In genomic region chr6:44304282-44305199, GRCh38 we compare ENCODE assay signal across 9 cellular contexts. TPM values are rescaled to one million over a fixed set of nuclear protein-coding genes. Genes with fewer than 3 reads are reported as not detected.
DNase-seq lines count a peak whose midpoint lies in the region; ATAC-seq, FAIRE-seq and TF ChIP-seq lines count a peak whose summit lies in the region.
"Had no signal": no experiment of that assay in that cellular context is flagged by ENCODE, and none has a peak within 500 bp of the region (broad histone marks: within the 10 kb centered on the region; RNA-seq: fewer than 3 reads in every experiment).

No MANE protein-coding gene starts in this region.

- H3K9me3 Mint-ChIP-seq in stimulated activated memory B cell treated with anti-CD40 and anti-IgM and Interleukin-4, amounts not matched to agents 10 μg/mL and 1 μg/mL and 100 μg/mL, for 72 hours: no peaks in the 10 kb centered on the region
- H3K9me3 Mint-ChIP-seq: IgD-negative memory B cell had no signal

- no peak for FAIRE-seq in kidney (lab: Jason Lieb, UNC)

- peaks cover 90% of the 10 kb centered on the region for H3K36me3 Mint-ChIP-seq in stimulated activated memory B cell treated with anti-CD40 and anti-IgM and Interleukin-4, amounts not matched to agents 10 μg/mL and 1 μg/mL and 100 μg/mL, for 72 hours

- no peak overlapping the region for H3K4me3 Mint-ChIP-seq in stimulated activated memory B cell treated with anti-CD40 and anti-IgM and Interleukin-4, amounts not matched to agents 10 μg/mL and 1 μg/mL and 100 μg/mL, for 72 hours
- H3K4me3 Mint-ChIP-seq: IgD-negative memory B cell had no signal

- POLR2A ChIA-PET in BJ (lab: Charles Lee): no interaction called here

- TF ChIP-seq CTCF in BJ (IDR thresholded peaks at IDR 0.05; ENCODE audit: insufficient read depth, low read depth, low read length): peak; percentile 78
- peak; percentile 66 for TF ChIP-seq CTCF in GM20000 (IDR thresholded peaks at IDR 0.05; ENCODE audit: extremely low read depth, missing control alignments)
- TF ChIP-seq CTCF in kidney (IDR thresholded peaks at IDR 0.05; ENCODE audit: borderline replicate concordance, extremely low read depth, insufficient read depth): peak; percentile 59

- intact Hi-C loops in kidney (cut with DNase I): no loop called here

- no peaks in the 10 kb centered on the region for H3K27me3 Mint-ChIP-seq in stimulated activated memory B cell treated with anti-CD40 and anti-IgM and Interleukin-4, amounts not matched to agents 10 μg/mL and 1 μg/mL and 100 μg/mL, for 72 hours
- H3K27me3 Mint-ChIP-seq: IgD-negative memory B cell had no signal

- no peak overlapping the region for H3K27ac ChIP-seq in kidney (ENCODE audit: low read depth in 2 of 2, low read length in 2 of 2)

- DNase-seq in BJ (ENCODE audit: low read depth) (no peak), GM20000 (ENCODE audit: low spot score) (peak; percentile 71), astrocyte of the hippocampus (ENCODE audit: low read depth, low spot score) (peak; percentile 59), kidney (peak; percentile 73), NCI-H187 treated with DMSO at 0.1 percent for 48 hours (lab: John Stamatoyannopoulos, UW) (no peak)
- DNase-seq in NK-92 treated with Interleukin-12 subunit alpha and Interleukin-12 subunit beta, amount 100 ng/mL, for 24 hours (lab: John Stamatoyannopoulos, UW): no peak

- H3K4me1 ChIP-seq in kidney (ENCODE audit: control insufficient read depth in 1 of 2, insufficient read depth in 1 of 2, low read depth in 1 of 2, low read length in 2 of 2): no peaks in the 10 kb centered on the region

- no peak overlapping the region for H3K27ac Mint-ChIP-seq in stimulated activated memory B cell treated with anti-CD40 and anti-IgM and Interleukin-4, amounts not matched to agents 10 μg/mL and 1 μg/mL and 100 μg/mL, for 72 hours
- H3K27ac Mint-ChIP-seq: IgD-negative memory B cell had no signal

- CTCF ChIA-PET in BJ (lab: Yijun Ruan, JAX): interaction anchor here (0.6 to 5.8 kb wide), 19 partner anchors 9 to 140 kb away, joined by 3 to 47 read pairs (median 4); partner anchors contain the start of genes AARS2 and SPATS1

- H3K36me3 ChIP-seq in BJ (ENCODE audit: control insufficient read depth, insufficient read depth, low read length) (peaks cover 50% of the 10 kb centered on the region), kidney (ENCODE audit: control insufficient read depth in 1 of 2, insufficient read depth in 2 of 2, low read length in 2 of 2) (peaks cover 17 to 43% of the 10 kb centered on the region in 2 donors)

- H3K4me1 Mint-ChIP-seq in stimulated activated memory B cell treated with anti-CD40 and anti-IgM and Interleukin-4, amounts not matched to agents 10 μg/mL and 1 μg/mL and 100 μg/mL, for 72 hours: no peaks in the 10 kb centered on the region
- H3K4me1 Mint-ChIP-seq: IgD-negative memory B cell had no signal

- peak; percentile 82 for ATAC-seq in SK-N-SH treated with all-trans-retinoic acid at 6 μM for 48 hours
- ATAC-seq in stimulated activated memory B cell treated with anti-CD40 and anti-IgM and Interleukin-4, amounts not matched to agents 10 μg/mL and 1 μg/mL and 100 μg/mL, for 72 hours: peak; percentile 59

- no peaks in the 10 kb centered on the region for H3K27me3 ChIP-seq in BJ (ENCODE audit: control insufficient read depth, insufficient read depth, low read length)

- no peak overlapping the region for H3K9ac ChIP-seq in kidney (ENCODE audit: low read length in 2 of 2)

- H3K9me3 ChIP-seq in kidney (ENCODE audit: control insufficient read depth in 1 of 2, low read length in 2 of 2): no peaks in the 10 kb centered on the region

- no peak overlapping the region for H3K4me3 ChIP-seq in BJ (ENCODE audit: low read depth, low read length)
- H3K4me3 ChIP-seq in kidney (ENCODE audit: low read length in 2 of 2): no peak overlapping the region

TF ChIP-seq in SK-N-SH treated with all-trans-retinoic acid at 6 μM for 48 hours, 23 proteins besides CTCF, POLR2A, EP300 and RAD21:
- TF ChIP-seq CREB5 (CRISPR knock-in tag; IDR thresholded peaks at IDR 0.05; ENCODE audit: low read depth) (no peak), BACH2 (CRISPR knock-in tag; IDR thresholded peaks at IDR 0.05; ENCODE audit: borderline replicate concordance) (no peak), ZNF565 (CRISPR knock-in tag; conservative IDR thresholded peaks at IDR 0.05; ENCODE audit: low read depth) (no peak), ESRRG (CRISPR knock-in tag; IDR thresholded peaks at IDR 0.05) (no peak), PPARA (CRISPR knock-in tag; IDR thresholded peaks at IDR 0.05; ENCODE audit: borderline replicate concordance) (no peak), CSRNP3 (CRISPR knock-in tag; IDR thresholded peaks at IDR 0.05) (no peak), ZFP3 (CRISPR knock-in tag; IDR thresholded peaks at IDR 0.05) (no peak), PATZ1 (CRISPR knock-in tag; IDR thresholded peaks at IDR 0.05; ENCODE audit: borderline replicate concordance) (no peak), ZNF70 (CRISPR knock-in tag; IDR thresholded peaks at IDR 0.05) (no peak), TCF4 (CRISPR knock-in tag; IDR thresholded peaks at IDR 0.05; ENCODE audit: borderline replicate concordance) (no peak)
TF ChIP-seq in SK-N-SH treated with all-trans-retinoic acid at 6 μM for 48 hours: peak in this region for 0.

RNA-seq across cellular contexts. Expression of gene AARS2, which starts 8.6 kb away (rescaled TPM):
- polyA plus RNA-seq in BJ (2011; rRNA removed): 4.5 and 7.3 TPM in 2 replicates
- 6.7 and 9.1 TPM in 2 replicates for polyA minus RNA-seq in BJ (2011; rRNA and poly(A)+ RNA removed)
- total RNA-seq in kidney: 12.6 TPM
- polyA plus RNA-seq in kidney (ENCODE audit: insufficient read depth, low read depth, low replicate concordance): 5.4 TPM

RNA-seq across cellular contexts. Expression of gene TMEM151B, which starts 34.3 kb away (rescaled TPM):
- polyA plus RNA-seq in BJ (2011; rRNA removed) (not detected in 2 replicates), kidney (ENCODE audit: insufficient read depth, low read depth, low replicate concordance) (not detected)
- not detected in 2 replicates for polyA minus RNA-seq in BJ (2011; rRNA and poly(A)+ RNA removed)
- total RNA-seq in kidney: not detected
- polyA plus RNA-seq: IgD-negative memory B cell had no signal

RNA-seq across cellular contexts. Expression of gene SPATS1, which starts 37.9 kb away (rescaled TPM):
- polyA plus RNA-seq in BJ (2011; rRNA removed) (not detected in 2 replicates), kidney (ENCODE audit: insufficient read depth, low read depth, low replicate concordance) (not detected)
- not detected in 2 replicates for polyA minus RNA-seq in BJ (2011; rRNA and poly(A)+ RNA removed)
- total RNA-seq in kidney: not detected
- polyA plus RNA-seq: IgD-negative memory B cell had no signal

RNA-seq across cellular contexts. Expression of gene NFKBIE, which starts 39.2 kb away (rescaled TPM):
- polyA plus RNA-seq in BJ (2011; rRNA removed): 6.2 and 8.0 TPM in 2 replicates
- polyA minus RNA-seq in BJ (2011; rRNA and poly(A)+ RNA removed): 2.7 and 4.6 TPM in 2 replicates
- 19.0 TPM for total RNA-seq in kidney
- 12.6 TPM for polyA plus RNA-seq in kidney (ENCODE audit: insufficient read depth, low read depth, low replicate concordance)

RNA-seq across cellular contexts. Expression of gene SLC35B2, which starts 47.2 kb away (rescaled TPM):
- polyA plus RNA-seq in BJ (2011; rRNA removed) (104 and 145 TPM in 2 replicates), kidney (ENCODE audit: insufficient read depth, low read depth, low replicate concordance) (49.5 TPM)
- polyA minus RNA-seq in BJ (2011; rRNA and poly(A)+ RNA removed): 36.7 and 58.8 TPM in 2 replicates
- total RNA-seq in kidney: 45.1 TPM

Comparison
In these comparisons a context has a peak if more than half of its experiments do, and no peak if none do; other contexts are left out.
1. DNase-seq: peak in GM20000 (single experiment), astrocyte of the hippocampus (single experiment) and kidney (single experiment); none in BJ (single experiment), NCI-H187 treated with DMSO at 0.1 percent for 48 hours (single experiment) and NK-92 treated with Interleukin-12 subunit alpha and Interleukin-12 subunit beta, amount 100 ng/mL, for 24 hours (single experiment).
2. Peak in every context shown above with its lines, with median percentiles within 50 percentile points of each other: CTCF ChIP-seq.